Comparison of ENCODE assay signal across 8 cellular contexts in the genomic region with DNA sequence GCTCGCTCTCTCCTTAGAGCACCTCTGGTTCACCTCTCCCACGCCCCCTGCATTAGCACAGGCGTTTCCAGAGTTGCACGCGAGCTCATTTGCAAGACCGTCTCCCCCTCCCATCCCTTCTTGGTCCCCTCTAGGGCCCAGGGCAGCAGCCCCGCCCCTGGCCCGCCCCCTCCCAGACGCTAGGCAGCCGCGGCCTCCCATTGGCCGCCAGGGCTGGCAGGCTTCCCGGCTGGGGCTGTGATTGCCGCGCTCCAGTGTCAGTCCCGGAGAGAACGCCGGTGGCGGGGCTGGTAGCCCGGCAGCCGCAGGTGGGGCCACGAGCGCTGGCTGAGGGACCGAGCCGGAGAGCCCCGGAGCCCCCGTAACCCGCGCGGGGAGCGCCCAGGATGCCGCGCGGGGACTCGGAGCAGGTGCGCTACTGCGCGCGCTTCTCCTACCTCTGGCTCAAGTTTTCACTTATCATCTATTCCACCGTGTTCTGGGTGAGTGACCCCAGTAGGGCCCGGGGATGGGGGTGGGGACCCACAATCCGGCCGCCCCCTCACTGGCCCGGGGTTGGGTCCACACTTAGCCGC. TPM values are rescaled to one million over a fixed set of nuclear protein-coding genes. Genes with fewer than 3 reads are reported as not detected.
DNase-seq lines count a peak whose midpoint lies in the region; ATAC-seq and TF ChIP-seq lines count a peak whose summit lies in the region.

TSPAN15 (plus strand) TSS at position 257 of the 575 bp plus-strand sequence; CDS start at position 387, 130 bp downstream.

- H3K36me3 Mint-ChIP-seq in chondrocyte (ENCODE audit: low read depth): peaks cover 1% of the 10 kb centered on the region

- H3K4me1 Mint-ChIP-seq in chondrocyte (ENCODE audit: low read depth): peaks cover 20% of the 10 kb centered on the region

- DNase-seq in NCI-H2227 treated with DMSO at 0.1 percent for 48 hours (lab: John Stamatoyannopoulos, UW): peak; percentile 62
- DNase-seq in activated CD4-positive, alpha-beta T cell treated with anti-CD3 and anti-CD28 coated beads for 4 hours: peak; percentile 73 to 76
- DNase-seq in chondrocyte (ENCODE audit: low spot score): no peak
- DNase-seq in kidney tubule cell (ENCODE audit: low spot score): peak; percentile 87
- DNase-seq in stimulated activated CD4-positive, alpha-beta T cell treated with anti-CD3 and anti-CD28 coated beads, Interleukin-15, amount 100 ng/mL, for 24 hours: peak; percentile 89

- H3K27ac Mint-ChIP-seq in chondrocyte (ENCODE audit: unreplicated experiment): no peak within 1 kb of the TSS

- peak within 1 kb of the TSS; percentile 85 for H3K4me3 Mint-ChIP-seq in chondrocyte (ENCODE audit: unreplicated experiment)

- ATAC-seq in GM18502 (IDR thresholded peaks at IDR 0.05; ENCODE audit: poor library complexity, unreplicated experiment) (peak; percentile 80), HG03045 (IDR thresholded peaks at IDR 0.05; ENCODE audit: unreplicated experiment) (peak; percentile 76), HG03135 (IDR thresholded peaks at IDR 0.05; ENCODE audit: unreplicated experiment) (no peak)

- H3K27me3 Mint-ChIP-seq in chondrocyte (ENCODE audit: low read depth): peaks cover 3% of the 10 kb centered on the region

- no peaks in the 10 kb centered on the region for H3K9me3 Mint-ChIP-seq in chondrocyte (ENCODE audit: low read depth)

- TF ChIP-seq CTCF in chondrocyte (IDR thresholded peaks at IDR 0.05): no peak

RNA-seq across cellular contexts. Expression of gene TSPAN15, which starts in this region (rescaled TPM):
- 1.7 to 11.1 TPM (median 8.9 TPM) in 3 replicates for total RNA-seq in chondrocyte
